1 cellular context compared by ENCODE assay signal in genomic region chr1:169484107-169484506, GRCh38.
TF ChIP-seq lines count a peak whose summit lies in the region.

No MANE protein-coding gene starts in this region.

TF ChIP-seq in K562, 482 proteins besides CTCF, POLR2A, EP300 and RAD21 (continued from another document and continues in another):
- TF ChIP-seq CBX8 (IDR thresholded peaks at IDR 0.05; ENCODE audit: borderline replicate concordance, extremely low read depth, low read depth, low read length, poor library complexity, severe bottlenecking) (no peak), RBM25 (IDR thresholded peaks at IDR 0.05; ENCODE audit: low read depth, low read length, severe bottlenecking) (no peak), MTF1 (CRISPR knock-in tag; IDR thresholded peaks at IDR 0.05; ENCODE audit: borderline replicate concordance) (no peak), USF2 (CRISPR knock-in tag; IDR thresholded peaks at IDR 0.05) (no peak), HMBOX1 (IDR thresholded peaks at IDR 0.05) (peak; percentile 37; the same call in 1 of the 2 replicates), MEIS2 (IDR thresholded peaks at IDR 0.05; ENCODE audit: partially characterized antibody) (no peak), NUFIP1 (IDR thresholded peaks at IDR 0.05; ENCODE audit: partially characterized antibody) (no peak), CUX1 (CRISPR knock-in tag; IDR thresholded peaks at IDR 0.05) (peak; percentile 16; the same call in 1 of the 2 replicates), SRSF3 (IDR thresholded peaks at IDR 0.05; ENCODE audit: insufficient read depth, low read length) (no peak), ZNF280A (IDR thresholded peaks at IDR 0.05; ENCODE audit: low read depth, partially characterized antibody) (no peak), ZNF609 (CRISPR knock-in tag; IDR thresholded peaks at IDR 0.05; ENCODE audit: borderline replicate concordance) (no peak), NR0B1 (IDR thresholded peaks at IDR 0.05; ENCODE audit: partially characterized antibody) (no peak), ZNF76 (CRISPR knock-in tag; IDR thresholded peaks at IDR 0.05; ENCODE audit: borderline replicate concordance) (no peak), MEF2A (IDR thresholded peaks at IDR 0.05; ENCODE audit: control insufficient read depth, low read depth, low read length) (no peak), NFIX (CRISPR knock-in tag; IDR thresholded peaks at IDR 0.05; ENCODE audit: low read depth) (no peak), ZNF75A (CRISPR knock-in tag; IDR thresholded peaks at IDR 0.05) (no peak), RBM34 (IDR thresholded peaks at IDR 0.05; ENCODE audit: borderline replicate concordance, insufficient read depth, low read length) (no peak), NR2C2 (CRISPR knock-in tag; IDR thresholded peaks at IDR 0.05) (no peak), NR2C2 (tag; IDR thresholded peaks at IDR 0.05) (0 out of 2 replicates have a peak, but pooled peaks have one; percentile 5), ARID1B (IDR thresholded peaks at IDR 0.05) (no peak), NR2F6 (CRISPR knock-in tag; IDR thresholded peaks at IDR 0.05) (no peak), MED1 (CRISPR knock-in tag; IDR thresholded peaks at IDR 0.05; ENCODE audit: borderline replicate concordance) (no peak), HOXB6 (CRISPR knock-in tag; IDR thresholded peaks at IDR 0.05; ENCODE audit: borderline replicate concordance) (no peak), RBBP5 (IDR thresholded peaks at IDR 0.05; ENCODE audit: borderline replicate concordance, insufficient read depth, low read length, poor library complexity, severe bottlenecking) (no peak), SIN3A (IDR thresholded peaks at IDR 0.05; ENCODE audit: borderline replicate concordance in 2 of 2, control insufficient read depth in 1 of 2, low read depth in 2 of 2, low read length in 2 of 2) (0 out of 4 replicates have a peak, but pooled peaks of 1 of the 2 experiments have one; percentile 6), JUNB (CRISPR knock-in tag; conservative IDR thresholded peaks at IDR 0.05) (no peak), STAT5A (IDR thresholded peaks at IDR 0.05; ENCODE audit: borderline replicate concordance, low read length) (no peak), ZNF165 (CRISPR knock-in tag; IDR thresholded peaks at IDR 0.05; ENCODE audit: borderline replicate concordance) (no peak), ZNF212 (CRISPR knock-in tag; IDR thresholded peaks at IDR 0.05) (no peak), POLR2AphosphoS5 (IDR thresholded peaks at IDR 0.05; ENCODE audit: control insufficient read depth, insufficient read depth, low read depth, low read length) (no peak)
- TF ChIP-seq, protein P1, sequence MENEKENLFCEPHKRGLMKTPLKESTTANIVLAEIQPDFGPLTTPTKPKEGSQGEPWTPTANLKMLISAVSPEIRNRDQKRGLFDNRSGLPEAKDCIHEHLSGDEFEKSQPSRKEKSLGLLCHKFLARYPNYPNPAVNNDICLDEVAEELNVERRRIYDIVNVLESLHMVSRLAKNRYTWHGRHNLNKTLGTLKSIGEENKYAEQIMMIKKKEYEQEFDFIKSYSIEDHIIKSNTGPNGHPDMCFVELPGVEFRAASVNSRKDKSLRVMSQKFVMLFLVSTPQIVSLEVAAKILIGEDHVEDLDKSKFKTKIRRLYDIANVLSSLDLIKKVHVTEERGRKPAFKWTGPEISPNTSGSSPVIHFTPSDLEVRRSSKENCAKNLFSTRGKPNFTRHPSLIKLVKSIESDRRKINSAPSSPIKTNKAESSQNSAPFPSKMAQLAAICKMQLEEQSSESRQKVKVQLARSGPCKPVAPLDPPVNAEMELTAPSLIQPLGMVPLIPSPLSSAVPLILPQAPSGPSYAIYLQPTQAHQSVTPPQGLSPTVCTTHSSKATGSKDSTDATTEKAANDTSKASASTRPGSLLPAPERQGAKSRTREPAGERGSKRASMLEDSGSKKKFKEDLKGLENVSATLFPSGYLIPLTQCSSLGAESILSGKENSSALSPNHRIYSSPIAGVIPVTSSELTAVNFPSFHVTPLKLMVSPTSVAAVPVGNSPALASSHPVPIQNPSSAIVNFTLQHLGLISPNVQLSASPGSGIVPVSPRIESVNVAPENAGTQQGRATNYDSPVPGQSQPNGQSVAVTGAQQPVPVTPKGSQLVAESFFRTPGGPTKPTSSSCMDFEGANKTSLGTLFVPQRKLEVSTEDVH (IDR thresholded peaks at IDR 0.05; ENCODE audit: low read depth, partially characterized antibody): no peak
- TF ChIP-seq, protein P2, sequence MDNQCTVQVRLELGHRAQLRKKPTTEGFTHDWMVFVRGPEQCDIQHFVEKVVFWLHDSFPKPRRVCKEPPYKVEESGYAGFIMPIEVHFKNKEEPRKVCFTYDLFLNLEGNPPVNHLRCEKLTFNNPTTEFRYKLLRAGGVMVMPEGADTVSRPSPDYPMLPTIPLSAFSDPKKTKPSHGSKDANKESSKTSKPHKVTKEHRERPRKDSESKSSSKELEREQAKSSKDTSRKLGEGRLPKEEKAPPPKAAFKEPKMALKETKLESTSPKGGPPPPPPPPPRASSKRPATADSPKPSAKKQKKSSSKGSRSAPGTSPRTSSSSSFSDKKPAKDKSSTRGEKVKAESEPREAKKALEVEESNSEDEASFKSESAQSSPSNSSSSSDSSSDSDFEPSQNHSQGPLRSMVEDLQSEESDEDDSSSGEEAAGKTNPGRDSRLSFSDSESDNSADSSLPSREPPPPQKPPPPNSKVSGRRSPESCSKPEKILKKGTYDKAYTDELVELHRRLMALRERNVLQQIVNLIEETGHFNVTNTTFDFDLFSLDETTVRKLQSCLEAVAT (IDR thresholded peaks at IDR 0.05): no peak; a peak in 1 of 4 replicates
- TF ChIP-seq, protein P3, sequence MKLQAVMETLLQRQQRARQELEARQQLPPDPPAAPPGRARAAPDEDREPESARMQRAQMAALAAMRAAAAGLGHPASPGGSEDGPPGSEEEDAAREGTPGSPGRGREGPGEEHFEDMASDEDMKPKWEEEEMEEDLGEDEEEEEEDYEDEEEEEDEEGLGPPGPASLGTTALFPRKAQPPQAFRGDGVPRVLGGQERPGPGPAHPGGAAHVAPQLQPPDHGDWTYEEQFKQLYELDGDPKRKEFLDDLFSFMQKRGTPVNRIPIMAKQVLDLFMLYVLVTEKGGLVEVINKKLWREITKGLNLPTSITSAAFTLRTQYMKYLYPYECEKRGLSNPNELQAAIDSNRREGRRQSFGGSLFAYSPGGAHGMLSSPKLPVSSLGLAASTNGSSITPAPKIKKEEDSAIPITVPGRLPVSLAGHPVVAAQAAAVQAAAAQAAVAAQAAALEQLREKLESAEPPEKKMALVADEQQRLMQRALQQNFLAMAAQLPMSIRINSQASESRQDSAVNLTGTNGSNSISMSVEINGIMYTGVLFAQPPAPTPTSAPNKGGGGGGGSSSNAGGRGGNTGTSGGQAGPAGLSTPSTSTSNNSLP (IDR thresholded peaks at IDR 0.05; ENCODE audit: borderline replicate concordance, low read depth, low read length): no peak
